In genomic region chr7:151207796-151208195, GRCh38 we compare ENCODE assay signal across 24 cellular contexts. TPM values are rescaled to one million over a fixed set of nuclear protein-coding genes. Genes with fewer than 3 reads are reported as not detected.
DNase-seq lines count a peak whose midpoint lies in the region; ATAC-seq and TF ChIP-seq lines count a peak whose summit lies in the region.
"Had no signal": no experiment of that assay in that cellular context is flagged by ENCODE, and none has a peak within 500 bp of the region (broad histone marks: within the 10 kb centered on the region; RNA-seq: fewer than 3 reads in every experiment).

No MANE protein-coding gene starts in this region.

- no peak overlapping the region for H2AFZ ChIP-seq in GM23338

- H3K36me3 ChIP-seq in WERI-Rb-1 (peaks cover 7% of the 10 kb centered on the region), GM23338 (ENCODE audit: insufficient read depth) (0 out of 2 replicates have a peak, but pooled peaks cover 4% of the 10 kb centered on the region)

- H3K4me3 ChIP-seq in WERI-Rb-1 (ENCODE audit: low read depth, low read length), result no peak overlapping the region
- H3K4me3 ChIP-seq in GM23338, result no peak overlapping the region
- H3K4me3 ChIP-seq: body of pancreas, heart right ventricle, SK-N-MC had no signal

- no peak overlapping the region for H3K4me3 Mint-ChIP-seq in activated naive CD4-positive, alpha-beta T cell treated with anti-CD3 and anti-CD28 coated beads, Interleukin-2, amount 10 ng/mL, durations not matched to agents 7 days and 5 days
- no peak overlapping the region for H3K4me3 Mint-ChIP-seq in activated naive CD4-positive, alpha-beta T cell treated with anti-CD3 and anti-CD28 coated beads for 36 hours
- no peak overlapping the region for H3K4me3 Mint-ChIP-seq in stimulated activated effector memory CD8-positive, alpha-beta T cell treated with anti-CD3 and anti-CD28 coated beads, Interleukin-12 subunit alpha, Interleukin-12 subunit beta, amount 100 ng/mL, for 72 hours
- no peak overlapping the region for H3K4me3 Mint-ChIP-seq in GM23338
- H3K4me3 Mint-ChIP-seq: activated naive CD8-positive, alpha-beta T cell treated with anti-CD3 and anti-CD28 coated beads, Interleukin-2, amount 50 U/mL, for 24 hours; CD14-positive monocyte had no signal

- no peak for DNase-seq in activated naive CD4-positive, alpha-beta T cell treated with anti-CD3 and anti-CD28 coated beads, Interleukin-2, amount 10 ng/mL, durations not matched to agents 7 days and 5 days
- no peak for DNase-seq in activated naive CD4-positive, alpha-beta T cell treated with anti-CD3 and anti-CD28 coated beads for 36 hours
- DNase-seq in WERI-Rb-1 (no peak), GM23338 (ENCODE audit: low spot score) (no peak)
- DNase-seq in stimulated activated effector memory CD8-positive, alpha-beta T cell treated with anti-CD3 and anti-CD28 coated beads, Interleukin-12 subunit alpha, Interleukin-12 subunit beta, amount 100 ng/mL, for 72 hours (ENCODE audit: low spot score in 2 of 2), result no peak
- DNase-seq: activated CD4-positive, CD25-positive, alpha-beta regulatory T cell; activated naive CD8-positive, alpha-beta T cell treated with anti-CD3 and anti-CD28 coated beads, Interleukin-2, amount 50 U/mL, for 24 hours; body of pancreas; erythroblast; foreskin fibroblast; heart right ventricle; left colon; NCI-H524 treated with DMSO at 0.1 percent for 48 hours; stimulated activated CD4-positive, alpha-beta T cell treated with anti-CD3 and anti-CD28 coated beads, Interleukin-4, amount 100 ng/mL, for 1 hour; stimulated activated naive CD4-positive, alpha-beta T cell treated with Interleukin-2 at 50 U/mL for 16 hours had no signal

- H4K20me1 ChIP-seq in GM23338 (replicated peaks; ENCODE audit: insufficient read depth), result no peaks in the 10 kb centered on the region; the same call in 1 of the 2 replicates

- TF ChIP-seq CTCF in WERI-Rb-1 (IDR thresholded peaks at IDR 0.05; ENCODE audit: low read depth, low read length) (no peak), GM23338 (conservative IDR thresholded peaks at IDR 0.05; ENCODE audit: low read depth in 2 of 2) (no peak)

- intact Hi-C loops in activated naive CD4-positive, alpha-beta T cell treated with anti-CD3 and anti-CD28 coated beads for 36 hours (cut with micrococcal nuclease), result no loop called here

- peak overlapping the region; percentile 26 for H3K27ac Mint-ChIP-seq in activated naive CD4-positive, alpha-beta T cell treated with anti-CD3 and anti-CD28 coated beads, Interleukin-2, amount 10 ng/mL, durations not matched to agents 7 days and 5 days
- H3K27ac Mint-ChIP-seq in activated naive CD4-positive, alpha-beta T cell treated with anti-CD3 and anti-CD28 coated beads for 36 hours, result no peak overlapping the region
- peak overlapping the region; percentile 55 for H3K27ac Mint-ChIP-seq in stimulated activated effector memory CD8-positive, alpha-beta T cell treated with anti-CD3 and anti-CD28 coated beads, Interleukin-12 subunit alpha, Interleukin-12 subunit beta, amount 100 ng/mL, for 72 hours
- H3K27ac Mint-ChIP-seq in GM23338, result no peak overlapping the region
- H3K27ac Mint-ChIP-seq: activated naive CD8-positive, alpha-beta T cell treated with anti-CD3 and anti-CD28 coated beads, Interleukin-2, amount 50 U/mL, for 24 hours had no signal

- H3K4me1 Mint-ChIP-seq in activated naive CD4-positive, alpha-beta T cell treated with anti-CD3 and anti-CD28 coated beads, Interleukin-2, amount 10 ng/mL, durations not matched to agents 7 days and 5 days, result peaks cover 25% of the 10 kb centered on the region
- peaks cover 17% of the 10 kb centered on the region for H3K4me1 Mint-ChIP-seq in activated naive CD4-positive, alpha-beta T cell treated with anti-CD3 and anti-CD28 coated beads for 36 hours (ENCODE audit: low read depth)
- H3K4me1 Mint-ChIP-seq in stimulated activated effector memory CD8-positive, alpha-beta T cell treated with anti-CD3 and anti-CD28 coated beads, Interleukin-12 subunit alpha, Interleukin-12 subunit beta, amount 100 ng/mL, for 72 hours, result peaks cover 48% of the 10 kb centered on the region
- H3K4me1 Mint-ChIP-seq in GM23338, result peaks cover 15% of the 10 kb centered on the region
- H3K4me1 Mint-ChIP-seq: CD14-positive monocyte had no signal

- peaks cover 7% of the 10 kb centered on the region for H3K4me1 ChIP-seq in GM23338 (ENCODE audit: insufficient read depth)
- H3K4me1 ChIP-seq: body of pancreas, heart right ventricle had no signal

- H3K27me3 ChIP-seq in WERI-Rb-1 (ENCODE audit: insufficient read depth, low read depth, severe bottlenecking) (no peaks in the 10 kb centered on the region), GM23338 (ENCODE audit: insufficient read depth) (no peaks in the 10 kb centered on the region)
- H3K27me3 ChIP-seq: body of pancreas had no signal

- no peaks in the 10 kb centered on the region for H3K9me2 ChIP-seq in GM23338 (ENCODE audit: insufficient read depth)

- no peaks in the 10 kb centered on the region for H3K36me3 Mint-ChIP-seq in activated naive CD4-positive, alpha-beta T cell treated with anti-CD3 and anti-CD28 coated beads, Interleukin-2, amount 10 ng/mL, durations not matched to agents 7 days and 5 days
- H3K36me3 Mint-ChIP-seq in activated naive CD4-positive, alpha-beta T cell treated with anti-CD3 and anti-CD28 coated beads for 36 hours (ENCODE audit: low read depth), result no peaks in the 10 kb centered on the region
- H3K36me3 Mint-ChIP-seq in stimulated activated effector memory CD8-positive, alpha-beta T cell treated with anti-CD3 and anti-CD28 coated beads, Interleukin-12 subunit alpha, Interleukin-12 subunit beta, amount 100 ng/mL, for 72 hours, result peaks cover 11% of the 10 kb centered on the region
- peaks cover 9% of the 10 kb centered on the region; the same call in 2 of the 3 replicates for H3K36me3 Mint-ChIP-seq in GM23338 (ENCODE audit: low read depth)

- no peaks in the 10 kb centered on the region for H3K9me3 ChIP-seq in WERI-Rb-1 (ENCODE audit: severe bottlenecking)
- H3K9me3 ChIP-seq: body of pancreas, heart right ventricle had no signal

- no peak overlapping the region for H3K4me2 ChIP-seq in GM23338

- CTCF ChIA-PET in activated naive CD4-positive, alpha-beta T cell treated with anti-CD3 and anti-CD28 coated beads, Interleukin-2, amount 10 ng/mL, durations not matched to agents 7 days and 5 days (lab: Charles Lee), result no interaction called here
- CTCF ChIA-PET in activated naive CD4-positive, alpha-beta T cell treated with anti-CD3 and anti-CD28 coated beads for 36 hours (lab: Charles Lee), result interaction anchor here (0.9 kb wide), 1 partner anchor 36 kb away, joined by 3 read pairs; no protein-coding TSS in a partner anchor

- no peaks in the 10 kb centered on the region for H3K9me3 Mint-ChIP-seq in activated naive CD4-positive, alpha-beta T cell treated with anti-CD3 and anti-CD28 coated beads, Interleukin-2, amount 10 ng/mL, durations not matched to agents 7 days and 5 days
- no peaks in the 10 kb centered on the region for H3K9me3 Mint-ChIP-seq in activated naive CD4-positive, alpha-beta T cell treated with anti-CD3 and anti-CD28 coated beads for 36 hours
- no peaks in the 10 kb centered on the region for H3K9me3 Mint-ChIP-seq in stimulated activated effector memory CD8-positive, alpha-beta T cell treated with anti-CD3 and anti-CD28 coated beads, Interleukin-12 subunit alpha, Interleukin-12 subunit beta, amount 100 ng/mL, for 72 hours
- H3K9me3 Mint-ChIP-seq in GM23338, result no peaks in the 10 kb centered on the region
- H3K9me3 Mint-ChIP-seq: activated naive CD8-positive, alpha-beta T cell treated with anti-CD3 and anti-CD28 coated beads, Interleukin-2, amount 50 U/mL, for 24 hours; naive thymus-derived CD4-positive, alpha-beta T cell had no signal

- no peaks in the 10 kb centered on the region for H3F3A ChIP-seq in GM23338 (replicated peaks; ENCODE audit: low read depth)

- no peaks in the 10 kb centered on the region for H3K79me2 ChIP-seq in GM23338 (replicated peaks; ENCODE audit: insufficient read depth)

- ATAC-seq in stimulated activated effector memory CD8-positive, alpha-beta T cell treated with anti-CD3 and anti-CD28 coated beads, Interleukin-12 subunit alpha, Interleukin-12 subunit beta, amount 100 ng/mL, for 72 hours, result no peak
- no peak for ATAC-seq in GM23338
- no peak for ATAC-seq in HG03097 (IDR thresholded peaks at IDR 0.05; ENCODE audit: low FRiP score, unreplicated experiment)
- ATAC-seq: activated naive CD8-positive, alpha-beta T cell treated with anti-CD3 and anti-CD28 coated beads, Interleukin-2, amount 50 U/mL, for 24 hours; body of pancreas; heart right ventricle; left colon had no signal

- H3K27ac ChIP-seq in WERI-Rb-1, result peak overlapping the region; percentile 54
- H3K27ac ChIP-seq in GM23338 (ENCODE audit: low read depth), result no peak overlapping the region
- H3K27ac ChIP-seq: body of pancreas, heart right ventricle, SK-N-MC had no signal

- peaks cover 36% of the 10 kb centered on the region for H3K27me3 Mint-ChIP-seq in activated naive CD4-positive, alpha-beta T cell treated with anti-CD3 and anti-CD28 coated beads, Interleukin-2, amount 10 ng/mL, durations not matched to agents 7 days and 5 days
- H3K27me3 Mint-ChIP-seq in activated naive CD4-positive, alpha-beta T cell treated with anti-CD3 and anti-CD28 coated beads for 36 hours (ENCODE audit: low read depth), result peaks cover 2% of the 10 kb centered on the region
- peaks cover 17% of the 10 kb centered on the region for H3K27me3 Mint-ChIP-seq in GM23338 (ENCODE audit: insufficient read depth, low read depth, poor library complexity)

TF ChIP-seq in GM23338, 12 proteins besides CTCF, POLR2A, EP300 and RAD21 (continues in another document):
- TF ChIP-seq CREB1 (CRISPR knock-in tag; IDR thresholded peaks at IDR 0.05; ENCODE audit: low read depth), result no peak
- TF ChIP-seq JUNB (IDR thresholded peaks at IDR 0.05; ENCODE audit: unreplicated experiment), result no peak

RNA-seq across cellular contexts. Expression of gene H2BK1, which starts 2.5 kb away (rescaled TPM):
- total RNA-seq in activated naive CD4-positive, alpha-beta T cell treated with anti-CD3 and anti-CD28 coated beads for 36 hours, result not detected
- not detected in 2 replicates for total RNA-seq in GM23338 (2014; rRNA removed; shearing (Covaris generic))
- not detected in 2 replicates for polyA plus RNA-seq in GM23338 (2016; fragmentation: Nextera tagmentation; extraction: Ambion mirVana)
- total RNA-seq: body of pancreas, cerebellum, heart right ventricle, left colon, mesenteric fat pad, osteoblast, RPMI7951 had no signal
- polyA plus RNA-seq: AG04450; CD14-positive monocyte; heart right ventricle; naive thymus-derived CD4-positive, alpha-beta T cell had no signal

RNA-seq across cellular contexts. Expression of gene ABCF2, which starts 19.2 kb away (rescaled TPM):
- 10 to 100 TPM; 33.9 to 35.5 TPM for total RNA-seq in activated naive CD4-positive, alpha-beta T cell treated with anti-CD3 and anti-CD28 coated beads for 36 hours
- total RNA-seq in GM23338 (2014; rRNA removed; shearing (Covaris generic)), result 47.9 and 58.7 TPM in 2 replicates
- polyA plus RNA-seq in GM23338 (2016; fragmentation: Nextera tagmentation; extraction: Ambion mirVana), result 17.8 and 18.7 TPM in 2 replicates

RNA-seq across cellular contexts. Expression of gene ASB10, which starts 20.7 kb away (rescaled TPM):
- total RNA-seq in activated naive CD4-positive, alpha-beta T cell treated with anti-CD3 and anti-CD28 coated beads for 36 hours, result not detected
- not detected in 2 replicates for total RNA-seq in GM23338 (2014; rRNA removed; shearing (Covaris generic))
- polyA plus RNA-seq in GM23338 (2016; fragmentation: Nextera tagmentation; extraction: Ambion mirVana), result not detected in 2 replicates
- total RNA-seq: body of pancreas; cerebellum; left colon; mesenteric fat pad; naive thymus-derived CD4-positive, alpha-beta T cell; osteoblast; RPMI7951 had no signal
- polyA plus RNA-seq: AG04450; CD14-positive monocyte; naive thymus-derived CD4-positive, alpha-beta T cell had no signal

RNA-seq across cellular contexts. Expression of gene CHPF2, which starts 24.5 kb away (rescaled TPM):
- 10 to 100 TPM; 21.0 TPM for total RNA-seq in activated naive CD4-positive, alpha-beta T cell treated with anti-CD3 and anti-CD28 coated beads for 36 hours
- total RNA-seq in GM23338 (2014; rRNA removed; shearing (Covaris generic)), result 24.9 and 26.1 TPM in 2 replicates
- polyA plus RNA-seq in GM23338 (2016; fragmentation: Nextera tagmentation; extraction: Ambion mirVana), result 4.8 and 5.4 TPM in 2 replicates

RNA-seq across cellular contexts. Expression of gene GBX1, which starts 40.3 kb away (rescaled TPM):
- total RNA-seq in activated naive CD4-positive, alpha-beta T cell treated with anti-CD3 and anti-CD28 coated beads for 36 hours, result not detected
- total RNA-seq in GM23338 (2014; rRNA removed; shearing (Covaris generic)), result 0.24 and 1.8 TPM in 2 replicates
- polyA plus RNA-seq in GM23338 (2016; fragmentation: Nextera tagmentation; extraction: Ambion mirVana), result not detected in 2 replicates
- total RNA-seq: body of pancreas; cerebellum; left colon; mesenteric fat pad; naive thymus-derived CD4-positive, alpha-beta T cell; osteoblast; RPMI7951 had no signal
- polyA plus RNA-seq: AG04450; CD14-positive monocyte; naive thymus-derived CD4-positive, alpha-beta T cell had no signal

Comparison
In these comparisons a context has a peak if more than half of its experiments do, and no peak if none do; other contexts are left out.
1. H3K27ac Mint-ChIP-seq: peak in activated naive CD4-positive, alpha-beta T cell treated with anti-CD3 and anti-CD28 coated beads, Interleukin-2, amount 10 ng/mL, durations not matched to agents 7 days and 5 days (single experiment) and stimulated activated effector memory CD8-positive, alpha-beta T cell treated with anti-CD3 and anti-CD28 coated beads, Interleukin-12 subunit alpha, Interleukin-12 subunit beta, amount 100 ng/mL, for 72 hours (single experiment); none in activated naive CD4-positive, alpha-beta T cell treated with anti-CD3 and anti-CD28 coated beads for 36 hours (single experiment) and GM23338 (single experiment).